1 cellular context compared by ENCODE assay signal in the genomic region with DNA sequence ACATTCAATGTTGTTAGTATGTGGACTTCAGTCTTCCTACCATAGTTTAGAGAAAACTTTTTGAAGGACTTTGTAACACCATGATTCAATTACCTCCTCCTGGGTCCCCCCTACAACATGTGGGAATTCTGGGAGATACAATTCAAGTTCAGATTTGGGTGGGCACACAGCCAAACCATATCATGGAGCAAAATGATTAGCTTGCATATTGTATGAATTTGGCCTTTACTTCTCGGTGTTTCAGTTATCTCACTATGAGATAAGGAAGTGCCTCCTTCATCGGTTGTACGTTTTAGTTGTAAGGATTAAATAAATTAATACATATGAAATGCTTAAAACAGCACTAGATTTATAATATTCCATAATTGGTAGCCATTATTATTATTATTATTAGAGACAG.
TF ChIP-seq lines count a peak whose summit lies in the region.

No MANE protein-coding gene starts in this region.

TF ChIP-seq in GM23338, 12 proteins besides CTCF, POLR2A, EP300 and RAD21 (continued from another document):
- TF ChIP-seq, protein P1, sequence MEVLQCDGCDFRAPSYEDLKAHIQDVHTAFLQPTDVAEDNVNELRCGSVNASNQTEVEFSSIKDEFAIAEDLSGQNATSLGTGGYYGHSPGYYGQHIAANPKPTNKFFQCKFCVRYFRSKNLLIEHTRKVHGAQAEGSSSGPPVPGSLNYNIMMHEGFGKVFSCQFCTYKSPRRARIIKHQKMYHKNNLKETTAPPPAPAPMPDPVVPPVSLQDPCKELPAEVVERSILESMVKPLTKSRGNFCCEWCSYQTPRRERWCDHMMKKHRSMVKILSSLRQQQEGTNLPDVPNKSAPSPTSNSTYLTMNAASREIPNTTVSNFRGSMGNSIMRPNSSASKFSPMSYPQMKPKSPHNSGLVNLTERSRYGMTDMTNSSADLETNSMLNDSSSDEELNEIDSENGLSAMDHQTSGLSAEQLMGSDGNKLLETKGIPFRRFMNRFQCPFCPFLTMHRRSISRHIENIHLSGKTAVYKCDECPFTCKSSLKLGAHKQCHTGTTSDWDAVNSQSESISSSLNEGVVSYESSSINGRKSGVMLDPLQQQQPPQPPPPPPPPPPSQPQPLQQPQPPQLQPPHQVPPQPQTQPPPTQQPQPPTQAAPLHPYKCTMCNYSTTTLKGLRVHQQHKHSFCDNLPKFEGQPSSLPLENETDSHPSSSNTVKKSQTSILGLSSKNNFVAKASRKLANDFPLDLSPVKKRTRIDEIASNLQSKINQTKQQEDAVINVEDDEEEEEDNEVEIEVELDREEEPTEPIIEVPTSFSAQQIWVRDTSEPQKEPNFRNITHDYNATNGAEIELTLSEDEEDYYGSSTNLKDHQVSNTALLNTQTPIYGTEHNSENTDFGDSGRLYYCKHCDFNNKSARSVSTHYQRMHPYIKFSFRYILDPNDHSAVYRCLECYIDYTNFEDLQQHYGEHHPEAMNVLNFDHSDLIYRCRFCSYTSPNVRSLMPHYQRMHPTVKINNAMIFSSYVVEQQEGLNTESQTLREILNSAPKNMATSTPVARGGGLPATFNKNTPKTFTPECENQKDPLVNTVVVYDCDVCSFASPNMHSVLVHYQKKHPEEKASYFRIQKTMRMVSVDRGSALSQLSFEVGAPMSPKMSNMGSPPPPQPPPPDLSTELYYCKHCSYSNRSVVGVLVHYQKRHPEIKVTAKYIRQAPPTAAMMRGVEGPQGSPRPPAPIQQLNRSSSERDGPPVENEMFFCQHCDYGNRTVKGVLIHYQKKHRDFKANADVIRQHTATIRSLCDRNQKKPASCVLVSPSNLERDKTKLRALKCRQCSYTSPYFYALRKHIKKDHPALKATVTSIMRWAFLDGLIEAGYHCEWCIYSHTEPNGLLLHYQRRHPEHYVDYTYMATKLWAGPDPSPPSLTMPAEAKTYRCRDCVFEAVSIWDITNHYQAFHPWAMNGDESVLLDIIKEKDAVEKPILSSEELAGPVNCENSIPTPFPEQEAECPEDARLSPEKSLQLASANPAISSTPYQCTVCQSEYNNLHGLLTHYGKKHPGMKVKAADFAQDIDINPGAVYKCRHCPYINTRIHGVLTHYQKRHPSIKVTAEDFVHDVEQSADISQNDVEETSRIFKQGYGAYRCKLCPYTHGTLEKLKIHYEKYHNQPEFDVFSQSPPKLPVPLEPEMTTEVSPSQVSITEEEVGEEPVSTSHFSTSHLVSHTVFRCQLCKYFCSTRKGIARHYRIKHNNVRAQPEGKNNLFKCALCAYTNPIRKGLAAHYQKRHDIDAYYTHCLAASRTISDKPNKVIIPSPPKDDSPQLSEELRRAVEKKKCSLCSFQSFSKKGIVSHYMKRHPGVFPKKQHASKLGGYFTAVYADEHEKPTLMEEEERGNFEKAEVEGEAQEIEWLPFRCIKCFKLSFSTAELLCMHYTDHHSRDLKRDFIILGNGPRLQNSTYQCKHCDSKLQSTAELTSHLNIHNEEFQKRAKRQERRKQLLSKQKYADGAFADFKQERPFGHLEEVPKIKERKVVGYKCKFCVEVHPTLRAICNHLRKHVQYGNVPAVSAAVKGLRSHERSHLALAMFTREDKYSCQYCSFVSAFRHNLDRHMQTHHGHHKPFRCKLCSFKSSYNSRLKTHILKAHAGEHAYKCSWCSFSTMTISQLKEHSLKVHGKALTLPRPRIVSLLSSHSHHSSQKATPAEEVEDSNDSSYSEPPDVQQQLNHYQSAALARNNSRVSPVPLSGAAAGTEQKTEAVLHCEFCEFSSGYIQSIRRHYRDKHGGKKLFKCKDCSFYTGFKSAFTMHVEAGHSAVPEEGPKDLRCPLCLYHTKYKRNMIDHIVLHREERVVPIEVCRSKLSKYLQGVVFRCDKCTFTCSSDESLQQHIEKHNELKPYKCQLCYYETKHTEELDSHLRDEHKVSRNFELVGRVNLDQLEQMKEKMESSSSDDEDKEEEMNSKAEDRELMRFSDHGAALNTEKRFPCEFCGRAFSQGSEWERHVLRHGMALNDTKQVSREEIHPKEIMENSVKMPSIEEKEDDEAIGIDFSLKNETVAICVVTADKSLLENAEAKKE (CRISPR knock-in tag; IDR thresholded peaks at IDR 0.05), result no peak
- TF ChIP-seq POLR2AphosphoS5 (IDR thresholded peaks at IDR 0.05; ENCODE audit: low read depth) (no peak), ZNF114 (CRISPR knock-in tag; IDR thresholded peaks at IDR 0.05) (no peak), STAT1 (IDR thresholded peaks at IDR 0.05; ENCODE audit: unreplicated experiment) (no peak), EZH2phosphoT487 (IDR thresholded peaks at IDR 0.05; ENCODE audit: unreplicated experiment) (no peak), EZH2 (IDR thresholded peaks at IDR 0.05; ENCODE audit: low read depth, unreplicated experiment) (no peak), JUNB (IDR thresholded peaks at IDR 0.05; ENCODE audit: unreplicated experiment) (no peak), NANOG (IDR thresholded peaks at IDR 0.05; ENCODE audit: borderline replicate concordance) (no peak)
